Comparison of ENCODE assay signal across 1 cellular context in the genomic region with DNA sequence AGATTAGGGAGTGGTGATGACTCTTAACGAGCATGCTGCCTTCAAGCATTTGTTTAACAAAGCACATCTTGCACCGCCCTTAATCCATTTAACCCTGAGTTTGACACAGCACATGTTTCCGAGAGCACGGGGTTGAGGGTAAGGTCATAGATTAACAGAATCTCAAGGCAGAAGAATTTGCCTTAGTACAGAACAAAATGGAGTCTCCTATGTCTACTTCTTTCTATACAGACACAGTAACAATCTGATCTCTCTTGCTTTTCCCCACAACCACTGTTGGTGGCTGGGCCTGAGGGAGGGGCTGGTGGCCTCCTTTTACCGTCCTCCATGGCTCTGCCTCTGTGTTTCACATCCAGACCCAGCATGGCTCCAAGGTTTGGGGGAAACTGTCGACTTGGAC.
TF ChIP-seq lines count a peak whose summit lies in the region.

No MANE protein-coding gene starts in this region.

TF ChIP-seq in K562, 482 proteins besides CTCF, POLR2A, EP300 and RAD21 (continued from another document and continues in another):
- TF ChIP-seq, protein P1, sequence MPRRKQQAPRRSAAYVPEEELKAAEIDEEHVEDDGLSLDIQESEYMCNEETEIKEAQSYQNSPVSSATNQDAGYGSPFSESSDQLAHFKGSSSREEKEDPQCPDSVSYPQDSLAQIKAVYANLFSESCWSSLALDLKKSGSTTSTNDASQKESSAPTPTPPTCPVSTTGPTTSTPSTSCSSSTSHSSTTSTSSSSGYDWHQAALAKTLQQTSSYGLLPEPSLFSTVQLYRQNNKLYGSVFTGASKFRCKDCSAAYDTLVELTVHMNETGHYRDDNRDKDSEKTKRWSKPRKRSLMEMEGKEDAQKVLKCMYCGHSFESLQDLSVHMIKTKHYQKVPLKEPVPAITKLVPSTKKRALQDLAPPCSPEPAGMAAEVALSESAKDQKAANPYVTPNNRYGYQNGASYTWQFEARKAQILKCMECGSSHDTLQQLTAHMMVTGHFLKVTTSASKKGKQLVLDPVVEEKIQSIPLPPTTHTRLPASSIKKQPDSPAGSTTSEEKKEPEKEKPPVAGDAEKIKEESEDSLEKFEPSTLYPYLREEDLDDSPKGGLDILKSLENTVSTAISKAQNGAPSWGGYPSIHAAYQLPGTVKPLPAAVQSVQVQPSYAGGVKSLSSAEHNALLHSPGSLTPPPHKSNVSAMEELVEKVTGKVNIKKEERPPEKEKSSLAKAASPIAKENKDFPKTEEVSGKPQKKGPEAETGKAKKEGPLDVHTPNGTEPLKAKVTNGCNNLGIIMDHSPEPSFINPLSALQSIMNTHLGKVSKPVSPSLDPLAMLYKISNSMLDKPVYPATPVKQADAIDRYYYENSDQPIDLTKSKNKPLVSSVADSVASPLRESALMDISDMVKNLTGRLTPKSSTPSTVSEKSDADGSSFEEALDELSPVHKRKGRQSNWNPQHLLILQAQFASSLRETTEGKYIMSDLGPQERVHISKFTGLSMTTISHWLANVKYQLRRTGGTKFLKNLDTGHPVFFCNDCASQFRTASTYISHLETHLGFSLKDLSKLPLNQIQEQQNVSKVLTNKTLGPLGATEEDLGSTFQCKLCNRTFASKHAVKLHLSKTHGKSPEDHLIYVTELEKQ (CRISPR knock-in tag; IDR thresholded peaks at IDR 0.05), result peak; percentile 88
- TF ChIP-seq HSF4 (CRISPR knock-in tag; IDR thresholded peaks at IDR 0.05; ENCODE audit: borderline replicate concordance), result peak; percentile 88; the same call in 1 of the 2 replicates
- TF ChIP-seq ZNF707 (CRISPR knock-in tag; conservative IDR thresholded peaks at IDR 0.05), result peak; percentile 65
- TF ChIP-seq, protein P2, sequence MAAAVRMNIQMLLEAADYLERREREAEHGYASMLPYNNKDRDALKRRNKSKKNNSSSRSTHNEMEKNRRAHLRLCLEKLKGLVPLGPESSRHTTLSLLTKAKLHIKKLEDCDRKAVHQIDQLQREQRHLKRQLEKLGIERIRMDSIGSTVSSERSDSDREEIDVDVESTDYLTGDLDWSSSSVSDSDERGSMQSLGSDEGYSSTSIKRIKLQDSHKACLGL (CRISPR knock-in tag; IDR thresholded peaks at IDR 0.05; ENCODE audit: borderline replicate concordance, poor library complexity, severe bottlenecking), result peak; percentile 67
- TF ChIP-seq, protein P3, sequence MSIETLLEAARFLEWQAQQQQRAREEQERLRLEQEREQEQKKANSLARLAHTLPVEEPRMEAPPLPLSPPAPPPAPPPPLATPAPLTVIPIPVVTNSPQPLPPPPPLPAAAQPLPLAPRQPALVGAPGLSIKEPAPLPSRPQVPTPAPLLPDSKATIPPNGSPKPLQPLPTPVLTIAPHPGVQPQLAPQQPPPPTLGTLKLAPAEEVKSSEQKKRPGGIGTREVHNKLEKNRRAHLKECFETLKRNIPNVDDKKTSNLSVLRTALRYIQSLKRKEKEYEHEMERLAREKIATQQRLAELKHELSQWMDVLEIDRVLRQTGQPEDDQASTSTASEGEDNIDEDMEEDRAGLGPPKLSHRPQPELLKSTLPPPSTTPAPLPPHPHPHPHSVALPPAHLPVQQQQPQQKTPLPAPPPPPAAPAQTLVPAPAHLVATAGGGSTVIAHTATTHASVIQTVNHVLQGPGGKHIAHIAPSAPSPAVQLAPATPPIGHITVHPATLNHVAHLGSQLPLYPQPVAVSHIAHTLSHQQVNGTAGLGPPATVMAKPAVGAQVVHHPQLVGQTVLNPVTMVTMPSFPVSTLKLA (conservative IDR thresholded peaks at IDR 0.05), result peak; percentile 68; a peak in 3 of 4 replicates
- TF ChIP-seq, protein P4, sequence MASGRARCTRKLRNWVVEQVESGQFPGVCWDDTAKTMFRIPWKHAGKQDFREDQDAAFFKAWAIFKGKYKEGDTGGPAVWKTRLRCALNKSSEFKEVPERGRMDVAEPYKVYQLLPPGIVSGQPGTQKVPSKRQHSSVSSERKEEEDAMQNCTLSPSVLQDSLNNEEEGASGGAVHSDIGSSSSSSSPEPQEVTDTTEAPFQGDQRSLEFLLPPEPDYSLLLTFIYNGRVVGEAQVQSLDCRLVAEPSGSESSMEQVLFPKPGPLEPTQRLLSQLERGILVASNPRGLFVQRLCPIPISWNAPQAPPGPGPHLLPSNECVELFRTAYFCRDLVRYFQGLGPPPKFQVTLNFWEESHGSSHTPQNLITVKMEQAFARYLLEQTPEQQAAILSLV (tag; IDR thresholded peaks at IDR 0.05), result peak; percentile 95
- TF ChIP-seq, protein P5, sequence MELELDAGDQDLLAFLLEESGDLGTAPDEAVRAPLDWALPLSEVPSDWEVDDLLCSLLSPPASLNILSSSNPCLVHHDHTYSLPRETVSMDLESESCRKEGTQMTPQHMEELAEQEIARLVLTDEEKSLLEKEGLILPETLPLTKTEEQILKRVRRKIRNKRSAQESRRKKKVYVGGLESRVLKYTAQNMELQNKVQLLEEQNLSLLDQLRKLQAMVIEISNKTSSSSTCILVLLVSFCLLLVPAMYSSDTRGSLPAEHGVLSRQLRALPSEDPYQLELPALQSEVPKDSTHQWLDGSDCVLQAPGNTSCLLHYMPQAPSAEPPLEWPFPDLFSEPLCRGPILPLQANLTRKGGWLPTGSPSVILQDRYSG (tag; conservative IDR thresholded peaks at IDR 0.05; ENCODE audit: low read depth), result peak; percentile 97
- 0 out of 2 replicates have a peak, but pooled peaks have one; percentile 10 for TF ChIP-seq RHOXF2B (CRISPR knock-in tag; conservative IDR thresholded peaks at IDR 0.05)
- peak; percentile 94 for TF ChIP-seq ZNF668 (CRISPR knock-in tag; IDR thresholded peaks at IDR 0.05)
- 0 out of 2 replicates have a peak, but pooled peaks have one; percentile 16 for TF ChIP-seq CBFA2T2 (conservative IDR thresholded peaks at IDR 0.05)
- peak; percentile 78; the same call in 1 of the 2 replicates for TF ChIP-seq ZNF695 (CRISPR knock-in tag; IDR thresholded peaks at IDR 0.05)
- peak; percentile 63; the same call in 1 of the 2 replicates for TF ChIP-seq NFE2L1 (tag; IDR thresholded peaks at IDR 0.05; ENCODE audit: borderline replicate concordance, low read depth)
- TF ChIP-seq ZNF766 (CRISPR knock-in tag; conservative IDR thresholded peaks at IDR 0.05), result peak; percentile 83; the same call in 1 of the 2 replicates
- TF ChIP-seq ZBTB17 (CRISPR knock-in tag; IDR thresholded peaks at IDR 0.05), result peak; percentile 94
- TF ChIP-seq, protein P6, sequence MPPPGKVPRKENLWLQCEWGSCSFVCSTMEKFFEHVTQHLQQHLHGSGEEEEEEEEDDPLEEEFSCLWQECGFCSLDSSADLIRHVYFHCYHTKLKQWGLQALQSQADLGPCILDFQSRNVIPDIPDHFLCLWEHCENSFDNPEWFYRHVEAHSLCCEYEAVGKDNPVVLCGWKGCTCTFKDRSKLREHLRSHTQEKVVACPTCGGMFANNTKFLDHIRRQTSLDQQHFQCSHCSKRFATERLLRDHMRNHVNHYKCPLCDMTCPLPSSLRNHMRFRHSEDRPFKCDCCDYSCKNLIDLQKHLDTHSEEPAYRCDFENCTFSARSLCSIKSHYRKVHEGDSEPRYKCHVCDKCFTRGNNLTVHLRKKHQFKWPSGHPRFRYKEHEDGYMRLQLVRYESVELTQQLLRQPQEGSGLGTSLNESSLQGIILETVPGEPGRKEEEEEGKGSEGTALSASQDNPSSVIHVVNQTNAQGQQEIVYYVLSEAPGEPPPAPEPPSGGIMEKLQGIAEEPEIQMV (tag; conservative IDR thresholded peaks at IDR 0.05; ENCODE audit: low read depth), result peak; percentile 89
- TF ChIP-seq, protein P7, sequence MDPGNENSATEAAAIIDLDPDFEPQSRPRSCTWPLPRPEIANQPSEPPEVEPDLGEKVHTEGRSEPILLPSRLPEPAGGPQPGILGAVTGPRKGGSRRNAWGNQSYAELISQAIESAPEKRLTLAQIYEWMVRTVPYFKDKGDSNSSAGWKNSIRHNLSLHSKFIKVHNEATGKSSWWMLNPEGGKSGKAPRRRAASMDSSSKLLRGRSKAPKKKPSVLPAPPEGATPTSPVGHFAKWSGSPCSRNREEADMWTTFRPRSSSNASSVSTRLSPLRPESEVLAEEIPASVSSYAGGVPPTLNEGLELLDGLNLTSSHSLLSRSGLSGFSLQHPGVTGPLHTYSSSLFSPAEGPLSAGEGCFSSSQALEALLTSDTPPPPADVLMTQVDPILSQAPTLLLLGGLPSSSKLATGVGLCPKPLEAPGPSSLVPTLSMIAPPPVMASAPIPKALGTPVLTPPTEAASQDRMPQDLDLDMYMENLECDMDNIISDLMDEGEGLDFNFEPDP (CRISPR knock-in tag; IDR thresholded peaks at IDR 0.05), result peak; percentile 93
- 0 out of 2 replicates have a peak, but pooled peaks have one; percentile 47 for TF ChIP-seq GATAD2B (IDR thresholded peaks at IDR 0.05; ENCODE audit: borderline replicate concordance)
- peak; percentile 84; the same call in 1 of the 2 replicates for TF ChIP-seq ZNF165 (CRISPR knock-in tag; IDR thresholded peaks at IDR 0.05; ENCODE audit: borderline replicate concordance)
- TF ChIP-seq, protein P8, sequence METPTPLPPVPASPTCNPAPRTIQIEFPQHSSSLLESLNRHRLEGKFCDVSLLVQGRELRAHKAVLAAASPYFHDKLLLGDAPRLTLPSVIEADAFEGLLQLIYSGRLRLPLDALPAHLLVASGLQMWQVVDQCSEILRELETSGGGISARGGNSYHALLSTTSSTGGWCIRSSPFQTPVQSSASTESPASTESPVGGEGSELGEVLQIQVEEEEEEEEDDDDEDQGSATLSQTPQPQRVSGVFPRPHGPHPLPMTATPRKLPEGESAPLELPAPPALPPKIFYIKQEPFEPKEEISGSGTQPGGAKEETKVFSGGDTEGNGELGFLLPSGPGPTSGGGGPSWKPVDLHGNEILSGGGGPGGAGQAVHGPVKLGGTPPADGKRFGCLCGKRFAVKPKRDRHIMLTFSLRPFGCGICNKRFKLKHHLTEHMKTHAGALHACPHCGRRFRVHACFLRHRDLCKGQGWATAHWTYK (CRISPR knock-in tag; IDR thresholded peaks at IDR 0.05), result peak; percentile 95
- TF ChIP-seq, protein P9, sequence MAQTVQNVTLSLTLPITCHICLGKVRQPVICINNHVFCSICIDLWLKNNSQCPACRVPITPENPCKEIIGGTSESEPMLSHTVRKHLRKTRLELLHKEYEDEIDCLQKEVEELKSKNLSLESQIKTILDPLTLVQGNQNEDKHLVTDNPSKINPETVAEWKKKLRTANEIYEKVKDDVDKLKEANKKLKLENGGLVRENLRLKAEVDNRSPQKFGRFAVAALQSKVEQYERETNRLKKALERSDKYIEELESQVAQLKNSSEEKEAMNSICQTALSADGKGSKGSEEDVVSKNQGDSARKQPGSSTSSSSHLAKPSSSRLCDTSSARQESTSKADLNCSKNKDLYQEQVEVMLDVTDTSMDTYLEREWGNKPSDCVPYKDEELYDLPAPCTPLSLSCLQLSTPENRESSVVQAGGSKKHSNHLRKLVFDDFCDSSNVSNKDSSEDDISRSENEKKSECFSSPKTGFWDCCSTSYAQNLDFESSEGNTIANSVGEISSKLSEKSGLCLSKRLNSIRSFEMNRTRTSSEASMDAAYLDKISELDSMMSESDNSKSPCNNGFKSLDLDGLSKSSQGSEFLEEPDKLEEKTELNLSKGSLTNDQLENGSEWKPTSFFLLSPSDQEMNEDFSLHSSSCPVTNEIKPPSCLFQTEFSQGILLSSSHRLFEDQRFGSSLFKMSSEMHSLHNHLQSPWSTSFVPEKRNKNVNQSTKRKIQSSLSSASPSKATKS (CRISPR knock-in tag; IDR thresholded peaks at IDR 0.05), result peak; percentile 77; the same call in 1 of the 2 replicates
- TF ChIP-seq GTF2A2 (tag; IDR thresholded peaks at IDR 0.05), result peak; percentile 88
- TF ChIP-seq ZNF311 (CRISPR knock-in tag; IDR thresholded peaks at IDR 0.05), result peak; percentile 94
- peak; percentile 78; the same call in 1 of the 2 replicates for TF ChIP-seq ZNF444 (CRISPR knock-in tag; IDR thresholded peaks at IDR 0.05)
- TF ChIP-seq DIDO1 (tag; IDR thresholded peaks at IDR 0.05; ENCODE audit: low read depth), result peak; percentile 73; the same call in 1 of the 2 replicates
- TF ChIP-seq ZKSCAN8 (CRISPR knock-in tag; IDR thresholded peaks at IDR 0.05), result peak; percentile 39; the same call in 1 of the 2 replicates
- TF ChIP-seq, protein P10, sequence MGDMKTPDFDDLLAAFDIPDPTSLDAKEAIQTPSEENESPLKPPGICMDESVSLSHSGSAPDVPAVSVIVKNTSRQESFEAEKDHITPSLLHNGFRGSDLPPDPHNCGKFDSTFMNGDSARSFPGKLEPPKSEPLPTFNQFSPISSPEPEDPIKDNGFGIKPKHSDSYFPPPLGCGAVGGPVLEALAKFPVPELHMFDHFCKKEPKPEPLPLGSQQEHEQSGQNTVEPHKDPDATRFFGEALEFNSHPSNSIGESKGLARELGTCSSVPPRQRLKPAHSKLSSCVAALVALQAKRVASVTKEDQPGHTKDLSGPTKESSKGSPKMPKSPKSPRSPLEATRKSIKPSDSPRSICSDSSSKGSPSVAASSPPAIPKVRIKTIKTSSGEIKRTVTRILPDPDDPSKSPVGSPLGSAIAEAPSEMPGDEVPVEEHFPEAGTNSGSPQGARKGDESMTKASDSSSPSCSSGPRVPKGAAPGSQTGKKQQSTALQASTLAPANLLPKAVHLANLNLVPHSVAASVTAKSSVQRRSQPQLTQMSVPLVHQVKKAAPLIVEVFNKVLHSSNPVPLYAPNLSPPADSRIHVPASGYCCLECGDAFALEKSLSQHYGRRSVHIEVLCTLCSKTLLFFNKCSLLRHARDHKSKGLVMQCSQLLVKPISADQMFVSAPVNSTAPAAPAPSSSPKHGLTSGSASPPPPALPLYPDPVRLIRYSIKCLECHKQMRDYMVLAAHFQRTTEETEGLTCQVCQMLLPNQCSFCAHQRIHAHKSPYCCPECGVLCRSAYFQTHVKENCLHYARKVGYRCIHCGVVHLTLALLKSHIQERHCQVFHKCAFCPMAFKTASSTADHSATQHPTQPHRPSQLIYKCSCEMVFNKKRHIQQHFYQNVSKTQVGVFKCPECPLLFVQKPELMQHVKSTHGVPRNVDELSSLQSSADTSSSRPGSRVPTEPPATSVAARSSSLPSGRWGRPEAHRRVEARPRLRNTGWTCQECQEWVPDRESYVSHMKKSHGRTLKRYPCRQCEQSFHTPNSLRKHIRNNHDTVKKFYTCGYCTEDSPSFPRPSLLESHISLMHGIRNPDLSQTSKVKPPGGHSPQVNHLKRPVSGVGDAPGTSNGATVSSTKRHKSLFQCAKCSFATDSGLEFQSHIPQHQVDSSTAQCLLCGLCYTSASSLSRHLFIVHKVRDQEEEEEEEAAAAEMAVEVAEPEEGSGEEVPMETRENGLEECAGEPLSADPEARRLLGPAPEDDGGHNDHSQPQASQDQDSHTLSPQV (IDR thresholded peaks at IDR 0.05), result peak; percentile 100
- TF ChIP-seq ASH1L (IDR thresholded peaks at IDR 0.05; ENCODE audit: borderline replicate concordance, low read depth, partially characterized antibody), result peak; percentile 13
- peak; percentile 87 for TF ChIP-seq ZNF589 (CRISPR knock-in tag; IDR thresholded peaks at IDR 0.05; ENCODE audit: low read depth)
- peak; percentile 70 for TF ChIP-seq NR2C1 (IDR thresholded peaks at IDR 0.05)
- TF ChIP-seq NR2C1 (tag; IDR thresholded peaks at IDR 0.05), result peak; percentile 92
- peak; percentile 89 for TF ChIP-seq ZNF175 (CRISPR knock-in tag; IDR thresholded peaks at IDR 0.05; ENCODE audit: low read depth)
- TF ChIP-seq, protein P11, sequence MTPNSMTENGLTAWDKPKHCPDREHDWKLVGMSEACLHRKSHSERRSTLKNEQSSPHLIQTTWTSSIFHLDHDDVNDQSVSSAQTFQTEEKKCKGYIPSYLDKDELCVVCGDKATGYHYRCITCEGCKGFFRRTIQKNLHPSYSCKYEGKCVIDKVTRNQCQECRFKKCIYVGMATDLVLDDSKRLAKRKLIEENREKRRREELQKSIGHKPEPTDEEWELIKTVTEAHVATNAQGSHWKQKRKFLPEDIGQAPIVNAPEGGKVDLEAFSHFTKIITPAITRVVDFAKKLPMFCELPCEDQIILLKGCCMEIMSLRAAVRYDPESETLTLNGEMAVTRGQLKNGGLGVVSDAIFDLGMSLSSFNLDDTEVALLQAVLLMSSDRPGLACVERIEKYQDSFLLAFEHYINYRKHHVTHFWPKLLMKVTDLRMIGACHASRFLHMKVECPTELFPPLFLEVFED (CRISPR knock-in tag; conservative IDR thresholded peaks at IDR 0.05), result peak; percentile 82; the same call in 1 of the 2 replicates
